In genomic region chr10:102400598-102401321, GRCh38 we compare ENCODE assay signal across 1 cellular context.
TF ChIP-seq lines count a peak whose summit lies in the region.

No MANE protein-coding gene starts in this region.

TF ChIP-seq in A549, 52 proteins besides CTCF, POLR2A, EP300 and RAD21:
- TF ChIP-seq, protein P1, sequence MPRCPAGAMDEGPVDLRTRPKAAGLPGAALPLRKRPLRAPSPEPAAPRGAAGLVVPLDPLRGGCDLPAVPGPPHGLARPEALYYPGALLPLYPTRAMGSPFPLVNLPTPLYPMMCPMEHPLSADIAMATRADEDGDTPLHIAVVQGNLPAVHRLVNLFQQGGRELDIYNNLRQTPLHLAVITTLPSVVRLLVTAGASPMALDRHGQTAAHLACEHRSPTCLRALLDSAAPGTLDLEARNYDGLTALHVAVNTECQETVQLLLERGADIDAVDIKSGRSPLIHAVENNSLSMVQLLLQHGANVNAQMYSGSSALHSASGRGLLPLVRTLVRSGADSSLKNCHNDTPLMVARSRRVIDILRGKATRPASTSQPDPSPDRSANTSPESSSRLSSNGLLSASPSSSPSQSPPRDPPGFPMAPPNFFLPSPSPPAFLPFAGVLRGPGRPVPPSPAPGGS (IDR thresholded peaks at IDR 0.05), result no peak
- TF ChIP-seq TFCP2L1 (CRISPR knock-in tag; IDR thresholded peaks at IDR 0.05) (no peak), KDM1A (IDR thresholded peaks at IDR 0.05; ENCODE audit: low read depth) (no peak), CEBPB (IDR thresholded peaks at IDR 0.05) (no peak), CHD2 (IDR thresholded peaks at IDR 0.05; ENCODE audit: low read length, partially characterized antibody) (no peak), BHLHE40 (IDR thresholded peaks at IDR 0.05; ENCODE audit: low read depth, low read length) (no peak), RCOR1 (IDR thresholded peaks at IDR 0.05; ENCODE audit: low read depth, low read length) (no peak), HOXB5 (CRISPR knock-in tag; IDR thresholded peaks at IDR 0.05) (no peak)
- TF ChIP-seq, protein P2, sequence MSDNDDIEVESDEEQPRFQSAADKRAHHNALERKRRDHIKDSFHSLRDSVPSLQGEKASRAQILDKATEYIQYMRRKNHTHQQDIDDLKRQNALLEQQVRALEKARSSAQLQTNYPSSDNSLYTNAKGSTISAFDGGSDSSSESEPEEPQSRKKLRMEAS (IDR thresholded peaks at IDR 0.05), result no peak
